Comparison of ENCODE assay signal across 25 cellular contexts in the genomic region with DNA sequence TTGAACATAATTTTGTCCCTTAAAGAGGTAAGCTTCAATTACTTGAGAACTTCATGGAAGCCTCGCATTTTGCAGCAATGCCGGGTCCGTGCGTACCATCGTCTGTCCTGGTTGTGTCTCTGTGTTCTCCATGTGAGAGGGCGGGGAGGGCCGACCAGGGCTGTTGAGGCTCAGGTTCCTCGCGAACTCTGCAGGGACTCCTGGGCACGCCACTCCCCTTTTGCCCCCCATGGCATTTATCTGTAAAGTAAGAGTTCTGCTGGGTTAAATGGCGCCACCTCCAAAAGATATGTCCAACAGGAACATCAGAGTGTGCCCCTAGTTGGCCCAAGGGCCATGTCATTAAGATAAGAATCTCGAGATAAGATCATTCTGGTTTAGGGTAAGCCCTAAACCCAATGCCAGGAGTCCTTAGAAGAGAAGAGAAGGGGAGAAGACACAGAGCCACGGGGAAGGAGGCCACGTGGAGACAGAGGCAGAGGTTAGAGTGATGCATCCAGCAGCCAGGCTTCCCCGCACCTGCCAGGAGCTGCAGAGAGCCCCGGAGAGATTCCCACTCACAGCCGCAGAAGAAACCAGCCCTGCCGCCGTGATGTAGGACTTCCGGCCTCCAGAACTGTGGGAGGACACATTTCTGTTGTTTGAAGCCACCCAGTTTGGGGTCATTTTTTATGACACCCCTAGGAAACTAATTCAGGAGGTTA.
DNase-seq lines count a peak whose midpoint lies in the region; ATAC-seq, FAIRE-seq and TF ChIP-seq lines count a peak whose summit lies in the region.
"Had no signal": no experiment of that assay in that cellular context is flagged by ENCODE, and none has a peak within 500 bp of the region (broad histone marks: within the 10 kb centered on the region; RNA-seq: fewer than 3 reads in every experiment).

No MANE protein-coding gene starts in this region.

- intact Hi-C loops in kidney (cut with DNase I) (no loop called here), mucosa of descending colon (cut with DNase I, micrococcal nuclease) (no loop called here)

- H3K4me2 ChIP-seq in osteoblast (ENCODE audit: insufficient read depth, low read length) = peak overlapping the region; percentile 83
- H3K4me2 ChIP-seq: BLaER1 treated with 17β-estradiol and CSF1 and Interleukin-3, amounts not matched to agents 10 nM and 100 nM had no signal

- H3K36me3 Mint-ChIP-seq in HFFc6 (ENCODE audit: low read depth) = no peaks in the 10 kb centered on the region; the same call in 1 of the 2 replicates
- H3K36me3 Mint-ChIP-seq in activated naive CD8-positive, alpha-beta T cell treated with anti-CD3 and anti-CD28 coated beads, Interleukin-2, amount 50 U/mL, for 24 hours (ENCODE audit: low read depth) = no peaks in the 10 kb centered on the region

- ATAC-seq in HG03354 (IDR thresholded peaks at IDR 0.05; ENCODE audit: poor library complexity, severe bottlenecking, unreplicated experiment) = no peak
- no peak for ATAC-seq in activated naive CD8-positive, alpha-beta T cell treated with anti-CD3 and anti-CD28 coated beads, Interleukin-2, amount 50 U/mL, for 24 hours
- no peak for ATAC-seq in mucosa of descending colon
- ATAC-seq: PC-3, SK-N-SH treated with all-trans-retinoic acid at 6 μM for 48 hours had no signal

- H3K27me3 Mint-ChIP-seq in HFFc6 (ENCODE audit: insufficient read depth) = peaks cover 10% of the 10 kb centered on the region
- peaks cover 10% of the 10 kb centered on the region for H3K27me3 Mint-ChIP-seq in activated naive CD8-positive, alpha-beta T cell treated with anti-CD3 and anti-CD28 coated beads, Interleukin-2, amount 50 U/mL, for 24 hours

- H2AFZ ChIP-seq in ACC112 (ENCODE audit: low read length, unreplicated experiment) (peak overlapping the region; percentile 85), osteoblast (ENCODE audit: low read length) (peak overlapping the region; percentile 96)

- H3K27ac ChIP-seq in ACC112 (ENCODE audit: low read depth, low read length) = no peak overlapping the region
- H3K27ac ChIP-seq in kidney (ENCODE audit: low read depth in 2 of 2, low read length in 2 of 2) = no peak overlapping the region
- no peak overlapping the region for H3K27ac ChIP-seq in osteoblast (ENCODE audit: low read depth, low read length)
- H3K27ac ChIP-seq: BLaER1 treated with 17β-estradiol and CSF1 and Interleukin-3, amounts not matched to agents 10 nM and 100 nM; SJCRH30 had no signal

- no peak overlapping the region for H3K9ac ChIP-seq in kidney (ENCODE audit: low read length in 2 of 2)
- H3K9ac ChIP-seq: BLaER1 treated with 17β-estradiol and CSF1 and Interleukin-3, amounts not matched to agents 10 nM and 100 nM had no signal

- H3K4me3 ChIP-seq in ACC112 (ENCODE audit: low read depth, low read length) = peak overlapping the region; percentile 69; the same call in 1 of the 2 replicates
- no peak overlapping the region for H3K4me3 ChIP-seq in kidney (ENCODE audit: low read length in 2 of 2)
- no peak overlapping the region for H3K4me3 ChIP-seq in osteoblast (ENCODE audit: insufficient read depth, low read length)
- H3K4me3 ChIP-seq in mucosa of descending colon = no peak overlapping the region
- H3K4me3 ChIP-seq: BLaER1 treated with 17β-estradiol and CSF1 and Interleukin-3, amounts not matched to agents 10 nM and 100 nM; SJCRH30 had no signal

- H3K4me1 Mint-ChIP-seq in HFFc6 (ENCODE audit: low read depth) = peaks cover 40% of the 10 kb centered on the region
- H3K4me1 Mint-ChIP-seq in activated naive CD8-positive, alpha-beta T cell treated with anti-CD3 and anti-CD28 coated beads, Interleukin-2, amount 50 U/mL, for 24 hours = no peaks in the 10 kb centered on the region

- H3K79me2 ChIP-seq in ACC112 (ENCODE audit: control insufficient read depth, insufficient read depth, low read length, unreplicated experiment) = no peaks in the 10 kb centered on the region
- H3K79me2 ChIP-seq in osteoblast (ENCODE audit: insufficient read depth, low read length) = no peaks in the 10 kb centered on the region

- no peaks in the 10 kb centered on the region for H4K20me1 ChIP-seq in osteoblast (ENCODE audit: insufficient read depth, low read length)
- H4K20me1 ChIP-seq: BLaER1 treated with 17β-estradiol and CSF1 and Interleukin-3, amounts not matched to agents 10 nM and 100 nM had no signal

- H3K9me3 ChIP-seq in kidney (ENCODE audit: control insufficient read depth in 1 of 2, low read length in 2 of 2) = peaks cover 0 to 3% of the 10 kb centered on the region in 2 donors
- H3K9me3 ChIP-seq in osteoblast (ENCODE audit: low read depth, low read length) = no peaks in the 10 kb centered on the region
- peaks cover 2% of the 10 kb centered on the region for H3K9me3 ChIP-seq in mucosa of descending colon
- H3K9me3 ChIP-seq: SJCRH30 had no signal

- H3K36me3 ChIP-seq in ACC112 (ENCODE audit: insufficient read depth, low read length) = no peaks in the 10 kb centered on the region
- H3K36me3 ChIP-seq in kidney (ENCODE audit: control insufficient read depth in 1 of 2, insufficient read depth in 2 of 2, low read length in 2 of 2) = no peaks in the 10 kb centered on the region
- no peaks in the 10 kb centered on the region for H3K36me3 ChIP-seq in osteoblast (ENCODE audit: insufficient read depth, low read length)
- no peaks in the 10 kb centered on the region for H3K36me3 ChIP-seq in mucosa of descending colon (ENCODE audit: low read depth)
- H3K36me3 ChIP-seq: BLaER1 treated with 17β-estradiol and CSF1 and Interleukin-3, amounts not matched to agents 10 nM and 100 nM; SJCRH30 had no signal

- TF ChIP-seq CTCF in HFFc6 (IDR thresholded peaks at IDR 0.05) = no peak
- no peak for TF ChIP-seq CTCF in kidney (IDR thresholded peaks at IDR 0.05; ENCODE audit: borderline replicate concordance, extremely low read depth, insufficient read depth)
- TF ChIP-seq CTCF in osteoblast (IDR thresholded peaks at IDR 0.05; ENCODE audit: extremely low read depth, low read depth, low read length) = no peak
- TF ChIP-seq CTCF in mucosa of descending colon (IDR thresholded peaks at IDR 0.05) = no peak

- H3K4me3 Mint-ChIP-seq in HFFc6 = 0 out of 2 replicates have a peak overlapping the region, but pooled peaks have one; percentile 18
- no peak overlapping the region for H3K4me3 Mint-ChIP-seq in activated naive CD8-positive, alpha-beta T cell treated with anti-CD3 and anti-CD28 coated beads, Interleukin-2, amount 50 U/mL, for 24 hours
- H3K4me3 Mint-ChIP-seq: CD4-positive, alpha-beta T cell; H9 had no signal

- no peak overlapping the region for H3K27ac Mint-ChIP-seq in HFFc6
- no peak overlapping the region for H3K27ac Mint-ChIP-seq in activated naive CD8-positive, alpha-beta T cell treated with anti-CD3 and anti-CD28 coated beads, Interleukin-2, amount 50 U/mL, for 24 hours
- H3K27ac Mint-ChIP-seq: CD4-positive, alpha-beta T cell; H9 had no signal

- H3K27me3 ChIP-seq in ACC112 (ENCODE audit: insufficient read depth, low read length) = no peaks in the 10 kb centered on the region
- H3K27me3 ChIP-seq in osteoblast (ENCODE audit: insufficient read depth, low read length) = peaks cover 26% of the 10 kb centered on the region
- H3K27me3 ChIP-seq: BLaER1 treated with 17β-estradiol and CSF1 and Interleukin-3, amounts not matched to agents 10 nM and 100 nM had no signal

- no peaks in the 10 kb centered on the region for H3K9me3 Mint-ChIP-seq in HFFc6
- H3K9me3 Mint-ChIP-seq in activated naive CD8-positive, alpha-beta T cell treated with anti-CD3 and anti-CD28 coated beads, Interleukin-2, amount 50 U/mL, for 24 hours = peaks cover 9% of the 10 kb centered on the region

- H3K4me1 ChIP-seq in ACC112 (ENCODE audit: control insufficient read depth, insufficient read depth, low read length, unreplicated experiment) = peaks cover 11% of the 10 kb centered on the region
- H3K4me1 ChIP-seq in kidney (ENCODE audit: control insufficient read depth in 1 of 2, insufficient read depth in 1 of 2, low read depth in 1 of 2, low read length in 2 of 2) = peaks cover 0 to 3% of the 10 kb centered on the region in 2 donors
- peaks cover 14% of the 10 kb centered on the region for H3K4me1 ChIP-seq in osteoblast (ENCODE audit: insufficient read depth, low read length)
- H3K4me1 ChIP-seq in mucosa of descending colon (ENCODE audit: low read depth) = no peaks in the 10 kb centered on the region
- H3K4me1 ChIP-seq: SJCRH30 had no signal

- no peak for FAIRE-seq in kidney (lab: Jason Lieb, UNC)
- FAIRE-seq: A204.1, D721Med, GM19239 had no signal

- DNase-seq in HFFc6 (no peak), kidney (peak; percentile 49), osteoblast (ENCODE audit: insufficient read length, low spot score, missing footprints) (no peak), iPS-NIHi7 (ENCODE audit: extremely low spot score) (no peak), mucosa of descending colon (no peak)
- no peak for DNase-seq in activated naive CD8-positive, alpha-beta T cell treated with anti-CD3 and anti-CD28 coated beads, Interleukin-2, amount 50 U/mL, for 24 hours
- DNase-seq: AML-193; H9; NCI-H1092 treated with DMSO at 0.1 percent for 48 hours; NCI-H1436 treated with DMSO at 0.1 percent for 48 hours; NCI-H187 treated with DMSO at 0.1 percent for 48 hours; NCI-H446; NCI-H526; NCI-H82; NK-92 treated with Interleukin-12 subunit alpha and Interleukin-12 subunit beta, amount 100 ng/mL, for 24 hours had no signal
